ENCODE assay signal across 12 cellular contexts in the genomic region with DNA sequence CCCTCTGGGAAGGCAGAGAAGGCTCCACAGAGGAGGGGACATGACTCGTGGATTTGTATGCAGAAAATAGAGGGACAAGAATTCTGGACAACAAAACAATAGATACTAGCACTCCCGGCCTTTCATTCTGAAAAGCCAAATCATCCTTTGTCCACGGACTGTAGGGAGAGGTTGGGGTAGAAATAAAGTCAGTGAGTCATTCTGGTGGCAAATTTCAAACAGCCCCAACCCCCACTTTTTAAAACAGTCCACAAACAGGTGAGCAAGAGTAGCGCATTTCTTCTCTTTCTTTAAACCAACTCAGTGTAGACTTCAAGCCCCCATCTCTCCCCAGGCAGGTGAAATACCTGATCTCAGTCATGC. TPM values are rescaled to one million over a fixed set of nuclear protein-coding genes. Genes with fewer than 3 reads are reported as not detected.
DNase-seq lines count a peak whose midpoint lies in the region; ATAC-seq and TF ChIP-seq lines count a peak whose summit lies in the region.
"Had no signal": no experiment of that assay in that cellular context is flagged by ENCODE, and none has a peak within 500 bp of the region (broad histone marks: within the 10 kb centered on the region; RNA-seq: fewer than 3 reads in every experiment).

No MANE protein-coding gene starts in this region.

- H3K27me3 Mint-ChIP-seq in mesothelial cell of epicardium (ENCODE audit: low read depth) = no peaks in the 10 kb centered on the region
- H3K27me3 Mint-ChIP-seq in natural killer cell treated with Interleukin-12 subunit alpha and Interleukin-12 subunit beta and Interleukin-15 and Interleukin-18, amount 100 ng/mL, for 72 hours = peaks cover 2 to 9% of the 10 kb centered on the region in 2 donors

- DNase-seq in Peyer's patch = no peak
- DNase-seq in caudate nucleus (lab: John Stamatoyannopoulos, UW) = no peak
- no peak for DNase-seq in mesothelial cell of epicardium (ENCODE audit: low spot score in 2 of 2, unreplicated experiment in 2 of 2)
- DNase-seq in suprapubic skin (ENCODE audit: low spot score in 2 of 2) = no peak
- DNase-seq in natural killer cell treated with Interleukin-12 subunit alpha and Interleukin-12 subunit beta and Interleukin-15 and Interleukin-18, amount 100 ng/mL, for 72 hours (ENCODE audit: low spot score) = no peak
- no peak for DNase-seq in NOMO-1 treated with dmso at 0.1 percent for 144 hours (lab: John Stamatoyannopoulos, UW; ENCODE audit: unreplicated experiment)
- DNase-seq: COR-L47, NCI-H2107 had no signal

- H3K9me3 ChIP-seq in Peyer's patch (no peaks in the 10 kb centered on the region), suprapubic skin (no peaks in the 10 kb centered on the region)
- H3K9me3 ChIP-seq: HAP-1 had no signal

- TF ChIP-seq EP300 in suprapubic skin (IDR thresholded peaks at IDR 0.05) = no peak

- no peak overlapping the region for H3K4me3 Mint-ChIP-seq in mesothelial cell of epicardium
- no peak overlapping the region for H3K4me3 Mint-ChIP-seq in natural killer cell treated with Interleukin-12 subunit alpha and Interleukin-12 subunit beta and Interleukin-15 and Interleukin-18, amount 100 ng/mL, for 72 hours

- H3K9me3 Mint-ChIP-seq in mesothelial cell of epicardium = no peaks in the 10 kb centered on the region
- no peaks in the 10 kb centered on the region for H3K9me3 Mint-ChIP-seq in natural killer cell treated with Interleukin-12 subunit alpha and Interleukin-12 subunit beta and Interleukin-15 and Interleukin-18, amount 100 ng/mL, for 72 hours

- H3K27me3 ChIP-seq in Peyer's patch (no peaks in the 10 kb centered on the region), suprapubic skin (no peaks in the 10 kb centered on the region)

- H3K27ac Mint-ChIP-seq in mesothelial cell of epicardium = peak overlapping the region; percentile 91
- no peak overlapping the region for H3K27ac Mint-ChIP-seq in natural killer cell treated with Interleukin-12 subunit alpha and Interleukin-12 subunit beta and Interleukin-15 and Interleukin-18, amount 100 ng/mL, for 72 hours

- 37% methylated on average over 4 of the region's 4 CpGs for WGBS in suprapubic skin

- H3K4me3 ChIP-seq in Peyer's patch (no peak overlapping the region), suprapubic skin (no peak overlapping the region)
- H3K4me3 ChIP-seq: HAP-1 had no signal

- H3K4me1 ChIP-seq in Peyer's patch (peaks cover 0 to 9% (median 0%) of the 10 kb centered on the region in 4 donors), suprapubic skin (peaks cover 49% of the 10 kb centered on the region)
- H3K4me1 ChIP-seq: HAP-1 had no signal

- H3K27ac ChIP-seq in Peyer's patch = peak overlapping the region; percentile 50 to 80 (median 51)
- H3K27ac ChIP-seq in caudate nucleus (ENCODE audit: low read depth, low read length) = peak overlapping the region; percentile 36
- peak overlapping the region; percentile 68 for H3K27ac ChIP-seq in suprapubic skin
- H3K27ac ChIP-seq: KMS-11 had no signal

- TF ChIP-seq CTCF in Peyer's patch (IDR thresholded peaks at IDR 0.05) (no peak), mesothelial cell of epicardium (IDR thresholded peaks at IDR 0.05; ENCODE audit: unreplicated experiment) (no peak), suprapubic skin (IDR thresholded peaks at IDR 0.05) (no peak)

- no peak for ATAC-seq in natural killer cell treated with Interleukin-12 subunit alpha and Interleukin-12 subunit beta and Interleukin-15 and Interleukin-18, amount 100 ng/mL, for 72 hours
- no peak for ATAC-seq in HG03045 (IDR thresholded peaks at IDR 0.05; ENCODE audit: unreplicated experiment)
- ATAC-seq in GM18520 (IDR thresholded peaks at IDR 0.05; ENCODE audit: unreplicated experiment) = no peak

- no peaks in the 10 kb centered on the region for H3K36me3 ChIP-seq in Peyer's patch
- H3K36me3 ChIP-seq in suprapubic skin = no peaks in the 10 kb centered on the region
- H3K36me3 ChIP-seq: HAP-1 had no signal

- no peaks in the 10 kb centered on the region for H3K36me3 Mint-ChIP-seq in mesothelial cell of epicardium
- H3K36me3 Mint-ChIP-seq in natural killer cell treated with Interleukin-12 subunit alpha and Interleukin-12 subunit beta and Interleukin-15 and Interleukin-18, amount 100 ng/mL, for 72 hours = no peaks in the 10 kb centered on the region

- TF ChIP-seq POLR2A in Peyer's patch (IDR thresholded peaks at IDR 0.05) = no peak
- TF ChIP-seq POLR2A in suprapubic skin (IDR thresholded peaks at IDR 0.05) = no peak

- peaks cover 31% of the 10 kb centered on the region for H3K4me1 Mint-ChIP-seq in mesothelial cell of epicardium
- H3K4me1 Mint-ChIP-seq in natural killer cell treated with Interleukin-12 subunit alpha and Interleukin-12 subunit beta and Interleukin-15 and Interleukin-18, amount 100 ng/mL, for 72 hours (ENCODE audit: low read depth in 2 of 2) = no peaks in the 10 kb centered on the region

RNA-seq across cellular contexts. Expression of gene PTPDC1, which starts 56.1 kb away (rescaled TPM):
- total RNA-seq in Peyer's patch = 10 to 100 TPM in 2 of 4 donors, 1 to 10 TPM in 2; 7.2 to 15.7 (median 9.4) TPM
- total RNA-seq in mesothelial cell of epicardium = 12.0 to 13.7 TPM (median 12.7 TPM) in 3 replicates
- 10 to 100 TPM in 2 of 4 donors, 1 to 10 TPM in 2; 5.0 to 17.1 (median 10.1) TPM for total RNA-seq in suprapubic skin
- 1 to 10 TPM; 5.1 to 6.8 TPM for total RNA-seq in natural killer cell treated with Interleukin-12 subunit alpha and Interleukin-12 subunit beta and Interleukin-15 and Interleukin-18, amount 100 ng/mL, for 72 hours
